In the genomic region with DNA sequence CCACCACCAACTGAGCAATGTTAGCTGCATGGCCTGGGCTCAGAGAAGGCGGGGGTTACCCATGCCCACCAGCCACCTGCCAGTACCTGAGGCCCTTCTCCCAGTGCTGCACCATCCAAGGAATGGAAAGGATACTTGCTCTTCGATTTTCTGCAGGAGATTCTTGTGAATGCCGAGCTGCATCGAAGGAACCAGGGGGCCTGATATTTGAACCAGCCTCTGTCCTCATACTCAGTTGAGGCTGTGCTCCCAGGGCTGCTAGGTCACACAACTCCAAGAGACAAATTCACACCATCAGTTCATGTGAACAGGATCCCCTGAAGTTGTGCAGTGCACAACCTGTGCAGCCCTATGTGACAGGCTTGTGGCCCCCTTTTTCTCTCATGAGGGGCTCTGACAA, we compare ENCODE assay signal across 22 cellular contexts. TPM values are rescaled to one million over a fixed set of nuclear protein-coding genes. Genes with fewer than 3 reads are reported as not detected.
"Had no signal": no experiment of that assay in that cellular context is flagged by ENCODE, and none has a peak within 500 bp of the region (broad histone marks: within the 10 kb centered on the region; RNA-seq: fewer than 3 reads in every experiment).

No MANE protein-coding gene starts in this region.

- DNase-seq: activated effector memory CD4-positive, alpha-beta T cell treated with Interleukin-2 at 50 U/mL for 16 hours; central memory CD4-positive, alpha-beta T cell; effector CD4-positive, alpha-beta T cell; esophagus squamous epithelium; lower lobe of right lung; stimulated activated CD4-positive, alpha-beta T cell treated with anti-CD3 and anti-CD28 coated beads, Interleukin-1b, Interleukin-23, amount 100 ng/mL, for 48 hours had no signal

- ATAC-seq: activated CD4-positive, CD25-positive, alpha-beta regulatory T cell treated with anti-CD3 and anti-CD28 coated beads, Interleukin-2, amount 50 U/mL, for 24 hours had no signal

- H3K27me3 Mint-ChIP-seq: stimulated activated naive CD8-positive, alpha-beta T cell treated with anti-CD3 and anti-CD28 coated beads, Interleukin-15, amount 100 ng/mL, for 72 hours had no signal

- H3K4me1 ChIP-seq: body of pancreas, lower lobe of right lung, right lobe of liver, vagina had no signal

- H3K27me3 ChIP-seq: body of pancreas, esophagus squamous epithelium, right lobe of liver, vagina had no signal

- H3K4me1 Mint-ChIP-seq: mesothelial cell of epicardium, neural crest cell had no signal

- H3K27ac ChIP-seq: body of pancreas, coronary artery, esophagus squamous epithelium, lower lobe of right lung, right lobe of liver, vagina had no signal

- H3K36me3 Mint-ChIP-seq: activated naive CD4-positive, alpha-beta T cell treated with anti-CD3 and anti-CD28 coated beads, Interleukin-2, amount 50 U/mL, for 72 hours; mesothelial cell of epicardium had no signal

- H3K4me3 Mint-ChIP-seq: activated CD8-positive, alpha-beta T cell treated with anti-CD3 and anti-CD28 coated beads, Interleukin-2, amount 10 ng/mL, durations not matched to agents 7 days and 5 days; mesothelial cell of epicardium; neural crest cell; stimulated activated naive CD8-positive, alpha-beta T cell treated with anti-CD3 and anti-CD28 coated beads, Interleukin-15, amount 100 ng/mL, for 72 hours; T-helper 2 cell treated with Interferon-gamma antibody and Interleukin-4, amounts not matched to agents 5 μg/mL and 100 μg/mL, for 36 hours had no signal

- H3K27ac Mint-ChIP-seq: activated CD8-positive, alpha-beta T cell treated with anti-CD3 and anti-CD28 coated beads, Interleukin-2, amount 10 ng/mL, durations not matched to agents 7 days and 5 days; mesothelial cell of epicardium; stimulated activated naive CD8-positive, alpha-beta T cell treated with anti-CD3 and anti-CD28 coated beads, Interleukin-15, amount 100 ng/mL, for 72 hours; T-helper 2 cell treated with Interferon-gamma antibody and Interleukin-4, amounts not matched to agents 5 μg/mL and 100 μg/mL, for 36 hours had no signal

- H3K9me3 Mint-ChIP-seq: activated naive CD4-positive, alpha-beta T cell treated with anti-CD3 and anti-CD28 coated beads, Interleukin-2, amount 50 U/mL, for 72 hours; stimulated activated naive CD8-positive, alpha-beta T cell treated with anti-CD3 and anti-CD28 coated beads, Interleukin-15, amount 100 ng/mL, for 72 hours; T-helper 2 cell treated with Interferon-gamma antibody and Interleukin-4, amounts not matched to agents 5 μg/mL and 100 μg/mL, for 36 hours had no signal

- H3K9me3 ChIP-seq: body of pancreas, esophagus squamous epithelium, lower lobe of right lung, right lobe of liver, vagina had no signal

- H3K4me3 ChIP-seq: body of pancreas, coronary artery, esophagus squamous epithelium, lower lobe of right lung, right lobe of liver, vagina had no signal

- H3K36me3 ChIP-seq: esophagus squamous epithelium, lower lobe of right lung, right lobe of liver, vagina had no signal

RNA-seq across cellular contexts. Expression of a gene that starts 18.0 kb away (rescaled TPM):
- total RNA-seq: activated CD8-positive, alpha-beta T cell treated with anti-CD3 and anti-CD28 coated beads, Interleukin-2, amount 10 ng/mL, durations not matched to agents 7 days and 5 days; activated naive CD4-positive, alpha-beta T cell treated with anti-CD3 and anti-CD28 coated beads, Interleukin-2, amount 50 U/mL, for 72 hours; endothelial cell of umbilical vein; fibroblast of villous mesenchyme; neural crest cell; osteoblast; pulmonary artery endothelial cell; right lobe of liver; SK-MEL-5 had no signal
- polyA plus RNA-seq: endothelial cell of umbilical vein had no signal

RNA-seq across cellular contexts. Expression of a gene that starts 44.0 kb away (rescaled TPM):
- total RNA-seq: activated CD8-positive, alpha-beta T cell treated with anti-CD3 and anti-CD28 coated beads, Interleukin-2, amount 10 ng/mL, durations not matched to agents 7 days and 5 days; activated naive CD4-positive, alpha-beta T cell treated with anti-CD3 and anti-CD28 coated beads, Interleukin-2, amount 50 U/mL, for 72 hours; body of pancreas; endothelial cell of umbilical vein; fibroblast of villous mesenchyme; lower lobe of right lung; mesothelial cell of epicardium; neural crest cell; osteoblast; pulmonary artery endothelial cell; right lobe of liver; SK-MEL-5 had no signal
- polyA plus RNA-seq: endothelial cell of umbilical vein had no signal
